In genomic region chr2:15158532-15158931, GRCh38 we compare ENCODE assay signal across 28 cellular contexts.
"Had no signal": no experiment of that assay in that cellular context is flagged by ENCODE, and none has a peak within 500 bp of the region (broad histone marks: within the 10 kb centered on the region; RNA-seq: fewer than 3 reads in every experiment).

No MANE protein-coding gene starts in this region.

- H3K36me3 ChIP-seq: adrenal gland, brain microvascular endothelial cell, gastrocnemius medialis, thoracic aorta, uterus had no signal

- H3K4me3 ChIP-seq: adrenal gland, gastrocnemius medialis, skin epidermis, thoracic aorta, uterus had no signal

- H3K4me1 Mint-ChIP-seq: naive B cell; stimulated activated effector memory CD8-positive, alpha-beta T cell treated with anti-CD3 and anti-CD28 coated beads, Interleukin-12 subunit alpha, Interleukin-12 subunit beta, amount 100 ng/mL, for 72 hours had no signal

- H3K4me1 ChIP-seq: gastrocnemius medialis, uterus had no signal

- ATAC-seq: gastrocnemius medialis; left cardiac atrium; left ventricle myocardium superior; sciatic nerve; stimulated activated effector memory CD8-positive, alpha-beta T cell treated with anti-CD3 and anti-CD28 coated beads, Interleukin-12 subunit alpha, Interleukin-12 subunit beta, amount 100 ng/mL, for 72 hours had no signal

- H3K27me3 ChIP-seq: adrenal gland, brain microvascular endothelial cell, gastrocnemius medialis, uterus had no signal

- H3K4me3 Mint-ChIP-seq: activated naive CD4-positive, alpha-beta T cell treated with anti-CD3 and anti-CD28 coated beads for 36 hours; activated naive CD8-positive, alpha-beta T cell treated with anti-CD3 and anti-CD28 coated beads for 36 hours; activated T-helper 1 cell treated with anti-CD3 and anti-CD28 coated beads, Interleukin-12 subunit alpha, Interleukin-12 subunit beta, Interleukin-2, Interleukin-4 antibody, amounts not matched to agents 30 ng/mL and 10 ng/mL and 1 ng/mL, durations not matched to agents 14 hours and 24 hours and 36 hours; naive B cell; stimulated activated effector memory CD8-positive, alpha-beta T cell treated with anti-CD3 and anti-CD28 coated beads, Interleukin-12 subunit alpha, Interleukin-12 subunit beta, amount 100 ng/mL, for 72 hours; stimulated activated naive CD8-positive, alpha-beta T cell treated with anti-CD3 and anti-CD28 coated beads, Interleukin-15, Interleukin-2, amounts not matched to agents 100 ng/mL and 50 ng/mL, for 24 hours; T-helper 1 cell treated with Interleukin-12 subunit alpha and Interleukin-12 subunit beta and Interleukin-4 antibody, amounts not matched to agents 30 μg/mL and 1 μg/mL, for 36 hours had no signal

- DNase-seq: activated CD4-positive, alpha-beta T cell treated with anti-CD3 and anti-CD28 coated beads for 48 hours; activated CD4-positive, alpha-beta T cell treated with anti-CD3 and anti-CD28 coated beads, Interleukin-2, amount 50 U/mL, for 48 hours; activated CD8-positive, alpha-beta memory T cell treated with anti-CD3 and anti-CD28 coated beads for 24 hours; activated effector memory CD4-positive, alpha-beta T cell treated with anti-CD3 and anti-CD28 coated beads, Interleukin-2, amount 50 U/mL, for 16 hours; activated naive CD4-positive, alpha-beta T cell treated with anti-CD3 and anti-CD28 coated beads for 36 hours; activated naive CD8-positive, alpha-beta T cell treated with anti-CD3 and anti-CD28 coated beads for 36 hours; adrenal gland; brain microvascular endothelial cell; central memory CD4-positive, alpha-beta T cell; gastrocnemius medialis; glutamatergic neuron; islet precursor cell; left cardiac atrium; left ventricle myocardium superior; naive B cell; stimulated activated CD4-positive, alpha-beta T cell treated with anti-CD3 and anti-CD28 coated beads, Interleukin-12 subunit alpha, Interleukin-12 subunit beta, amount 100 ng/mL, for 4 hours; stimulated activated CD4-positive, alpha-beta T cell treated with anti-CD3 and anti-CD28 coated beads, Interleukin-4, amount 100 ng/mL, for 24 hours; T-helper 9 cell; uterus had no signal

- H3K27ac ChIP-seq: adrenal gland, brain microvascular endothelial cell, epithelial cell of prostate, gastrocnemius medialis, skin epidermis, thoracic aorta, uterus, VCaP had no signal

- H3K9me3 Mint-ChIP-seq: activated naive CD4-positive, alpha-beta T cell treated with anti-CD3 and anti-CD28 coated beads for 36 hours; activated naive CD8-positive, alpha-beta T cell treated with anti-CD3 and anti-CD28 coated beads for 36 hours; activated T-helper 1 cell treated with anti-CD3 and anti-CD28 coated beads, Interleukin-12 subunit alpha, Interleukin-12 subunit beta, Interleukin-2, Interleukin-4 antibody, amounts not matched to agents 30 ng/mL and 10 ng/mL and 1 ng/mL, durations not matched to agents 14 hours and 24 hours and 36 hours; naive B cell; stimulated activated effector memory CD8-positive, alpha-beta T cell treated with anti-CD3 and anti-CD28 coated beads, Interleukin-12 subunit alpha, Interleukin-12 subunit beta, amount 100 ng/mL, for 72 hours; stimulated activated naive CD8-positive, alpha-beta T cell treated with anti-CD3 and anti-CD28 coated beads, Interleukin-15, Interleukin-2, amounts not matched to agents 100 ng/mL and 50 ng/mL, for 24 hours; T-helper 1 cell treated with Interleukin-12 subunit alpha and Interleukin-12 subunit beta and Interleukin-4 antibody, amounts not matched to agents 30 μg/mL and 1 μg/mL, for 36 hours had no signal

- H3K9me3 ChIP-seq: adrenal gland, gastrocnemius medialis, thoracic aorta, uterus had no signal

- H3K27ac Mint-ChIP-seq: activated naive CD4-positive, alpha-beta T cell treated with anti-CD3 and anti-CD28 coated beads for 36 hours; activated naive CD8-positive, alpha-beta T cell treated with anti-CD3 and anti-CD28 coated beads for 36 hours; activated T-helper 1 cell treated with anti-CD3 and anti-CD28 coated beads, Interleukin-12 subunit alpha, Interleukin-12 subunit beta, Interleukin-2, Interleukin-4 antibody, amounts not matched to agents 30 ng/mL and 10 ng/mL and 1 ng/mL, durations not matched to agents 14 hours and 24 hours and 36 hours; naive B cell; stimulated activated effector memory CD8-positive, alpha-beta T cell treated with anti-CD3 and anti-CD28 coated beads, Interleukin-12 subunit alpha, Interleukin-12 subunit beta, amount 100 ng/mL, for 72 hours; stimulated activated naive CD8-positive, alpha-beta T cell treated with anti-CD3 and anti-CD28 coated beads, Interleukin-15, Interleukin-2, amounts not matched to agents 100 ng/mL and 50 ng/mL, for 24 hours; T-helper 1 cell treated with Interleukin-12 subunit alpha and Interleukin-12 subunit beta and Interleukin-4 antibody, amounts not matched to agents 30 μg/mL and 1 μg/mL, for 36 hours had no signal

- H3K27me3 Mint-ChIP-seq: activated naive CD8-positive, alpha-beta T cell treated with anti-CD3 and anti-CD28 coated beads for 36 hours; naive B cell had no signal

- H3K36me3 Mint-ChIP-seq: activated naive CD8-positive, alpha-beta T cell treated with anti-CD3 and anti-CD28 coated beads for 36 hours; naive B cell; stimulated activated effector memory CD8-positive, alpha-beta T cell treated with anti-CD3 and anti-CD28 coated beads, Interleukin-12 subunit alpha, Interleukin-12 subunit beta, amount 100 ng/mL, for 72 hours had no signal
